ENCODE assay signal across 21 cellular contexts in the genomic region with DNA sequence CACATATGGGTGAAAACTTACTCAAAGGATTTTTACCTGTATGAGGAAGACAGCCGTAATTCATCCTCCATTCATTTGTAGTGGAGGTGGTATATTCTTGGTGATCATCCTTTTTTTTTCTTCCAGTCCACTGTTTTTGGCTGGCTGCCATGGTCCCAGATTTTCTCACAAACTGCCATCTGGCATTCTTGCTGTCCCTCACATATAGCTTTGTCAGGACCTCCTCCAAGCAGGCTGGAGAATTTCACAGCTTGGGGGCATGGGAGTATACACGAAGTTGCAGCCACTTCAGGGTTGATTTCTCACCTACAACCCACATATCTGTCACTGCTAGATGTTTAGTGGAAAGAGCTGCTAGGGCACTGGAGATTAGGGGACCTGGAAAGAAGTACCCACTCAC.
DNase-seq lines count a peak whose midpoint lies in the region; ATAC-seq and TF ChIP-seq lines count a peak whose summit lies in the region.
"Had no signal": no experiment of that assay in that cellular context is flagged by ENCODE, and none has a peak within 500 bp of the region (broad histone marks: within the 10 kb centered on the region; RNA-seq: fewer than 3 reads in every experiment).

No MANE protein-coding gene starts in this region.

- no peak overlapping the region for H3K27ac ChIP-seq in endodermal cell (ENCODE audit: low read depth, low read length)
- H3K27ac ChIP-seq in psoas muscle, result no peak overlapping the region
- no peak overlapping the region for H3K27ac ChIP-seq in suprapubic skin
- H3K27ac ChIP-seq: A549, SK-N-MC had no signal

- no peak overlapping the region for H3K9ac ChIP-seq in endodermal cell (ENCODE audit: extremely low read depth, low read length, poor library complexity, severe bottlenecking)

- H3K27me3 Mint-ChIP-seq in endodermal cell (ENCODE audit: insufficient read depth), result no peaks in the 10 kb centered on the region
- H3K27me3 Mint-ChIP-seq: CD4-positive, alpha-beta T cell had no signal

- H3K9me3 Mint-ChIP-seq in endodermal cell, result no peaks in the 10 kb centered on the region
- H3K9me3 Mint-ChIP-seq: CD4-positive, alpha-beta T cell; GM23338 had no signal

- H3K9me3 ChIP-seq in endodermal cell (ENCODE audit: control insufficient read depth, low read length) (no peaks in the 10 kb centered on the region), psoas muscle (no peaks in the 10 kb centered on the region), suprapubic skin (no peaks in the 10 kb centered on the region)
- H3K9me3 ChIP-seq: A549 had no signal

- peaks cover 12% of the 10 kb centered on the region for H3K4me1 Mint-ChIP-seq in endodermal cell
- H3K4me1 Mint-ChIP-seq: GM23338 had no signal

- 20% methylated on average over 1 of the region's 2 CpGs; no CpG with 5 or more reads in 1 of the 2 experiments for WGBS in endodermal cell (ENCODE audit: insufficient coverage in 1 of 2, insufficient read length in 1 of 2), 2 experiments
- 32 to 48% (median 42%) methylated on average over 2 of the region's 2 CpGs for WGBS in psoas muscle, 3 donors
- WGBS in suprapubic skin, result 55% methylated on average over 2 of the region's 2 CpGs

- TF ChIP-seq POLR2A in suprapubic skin (IDR thresholded peaks at IDR 0.05), result no peak

- intact Hi-C loops in psoas muscle (cut with DNase I), result no loop called here

- TF ChIP-seq CTCF in endodermal cell (conservative IDR thresholded peaks at IDR 0.05) (no peak), psoas muscle (IDR thresholded peaks at IDR 0.05) (no peak), suprapubic skin (IDR thresholded peaks at IDR 0.05) (no peak)

- no peak overlapping the region for H3K27ac Mint-ChIP-seq in endodermal cell
- H3K27ac Mint-ChIP-seq: CD4-positive, alpha-beta T cell; GM23338 had no signal

- DNase-seq in COR-L47 (lab: John Stamatoyannopoulos, UW), result peak; percentile 52
- peak; percentile 0 for DNase-seq in HT1080 (ENCODE audit: low read depth)
- DNase-seq in NCI-H82 (lab: John Stamatoyannopoulos, UW), result peak; percentile 87
- DNase-seq in endodermal cell, result peak; percentile 51
- DNase-seq in stimulated activated CD4-positive, alpha-beta T cell treated with anti-CD3 and anti-CD28 coated beads, Interleukin-1b, Interleukin-23, amount 100 ng/mL, for 48 hours, result no peak
- no peak for DNase-seq in psoas muscle
- no peak for DNase-seq in suprapubic skin (ENCODE audit: low spot score in 2 of 2)
- DNase-seq: CD4-positive, alpha-beta T cell; DMS79; HCEC 1CT; MM.1S; NCI-H1092; NCI-H1436 treated with DMSO at 0.1 percent for 48 hours; NCI-H2029; NCI-H526; OCI-M1; Right ventricle myocardium superior had no signal

- no peaks in the 10 kb centered on the region for H3K36me3 Mint-ChIP-seq in endodermal cell (ENCODE audit: low read depth)

- H3K27me3 ChIP-seq in endodermal cell (ENCODE audit: control insufficient read depth, insufficient read depth, low read length, poor library complexity, severe bottlenecking) (no peaks in the 10 kb centered on the region), psoas muscle (ENCODE audit: insufficient read depth in 3 of 3, low read length in 2 of 3) (no peaks in the 10 kb centered on the region), suprapubic skin (no peaks in the 10 kb centered on the region)

- H3K4me3 Mint-ChIP-seq in endodermal cell, result no peak overlapping the region
- H3K4me3 Mint-ChIP-seq: CD4-positive, alpha-beta T cell; GM23338 had no signal

- H3K4me3 ChIP-seq in endodermal cell (ENCODE audit: low read length), result no peak overlapping the region
- H3K4me3 ChIP-seq in psoas muscle, result no peak overlapping the region
- H3K4me3 ChIP-seq in suprapubic skin, result no peak overlapping the region
- H3K4me3 ChIP-seq: A549, GM23338, SK-N-MC had no signal

- TF ChIP-seq EP300 in suprapubic skin (IDR thresholded peaks at IDR 0.05), result no peak

- no peaks in the 10 kb centered on the region for H3K4me1 ChIP-seq in endodermal cell (ENCODE audit: control insufficient read depth, insufficient read depth, low read length)
- no peaks in the 10 kb centered on the region for H3K4me1 ChIP-seq in psoas muscle
- H3K4me1 ChIP-seq in suprapubic skin, result no peaks in the 10 kb centered on the region
- H3K4me1 ChIP-seq: A549 had no signal

- ATAC-seq in psoas muscle (no peak), HG03342 (IDR thresholded peaks at IDR 0.05; ENCODE audit: unreplicated experiment) (no peak)
- ATAC-seq: A549, GM23338 had no signal

- H3K36me3 ChIP-seq in endodermal cell (ENCODE audit: control insufficient read depth, insufficient read depth, low read length), result no peaks in the 10 kb centered on the region
- H3K36me3 ChIP-seq in psoas muscle (ENCODE audit: insufficient read depth in 1 of 2, low read depth in 1 of 2), result no peaks in the 10 kb centered on the region
- H3K36me3 ChIP-seq in suprapubic skin, result no peaks in the 10 kb centered on the region

Comparison
In these comparisons a context has a peak if more than half of its experiments do, and no peak if none do; other contexts are left out.
1. DNase-seq: peak in COR-L47 (single experiment), HT1080 (single experiment), NCI-H82 (single experiment) and endodermal cell (single experiment); none in stimulated activated CD4-positive, alpha-beta T cell treated with anti-CD3 and anti-CD28 coated beads, Interleukin-1b, Interleukin-23, amount 100 ng/mL, for 48 hours (single experiment), psoas muscle (0 of 2) and suprapubic skin (0 of 2).